In genomic region chr7:1939434-1940401, GRCh38 we compare ENCODE assay signal across 8 cellular contexts.
DNase-seq lines count a peak whose midpoint lies in the region; ATAC-seq and TF ChIP-seq lines count a peak whose summit lies in the region.

No MANE protein-coding gene starts in this region.

- ATAC-seq in HG03139 (IDR thresholded peaks at IDR 0.05; ENCODE audit: unreplicated experiment) (peak; percentile 15), lung (ENCODE audit: insufficient read depth, low FRiP score) (peak; percentile 13)

- H3K27me3 ChIP-seq in lung (ENCODE audit: control insufficient read depth, insufficient read depth) = no peaks in the 10 kb centered on the region
- H3K27me3 ChIP-seq in SJCRH30 = no peaks in the 10 kb centered on the region

- WGBS in lung, 2 donors = 49 to 71% methylated on average over 28 of the region's 28 CpGs

- peaks cover 0 to 8% of the 10 kb centered on the region in 2 donors for H3K36me3 ChIP-seq in lung (ENCODE audit: control insufficient read depth in 2 of 2, insufficient read depth in 2 of 2, low read length in 2 of 2)
- no peaks in the 10 kb centered on the region for H3K36me3 ChIP-seq in SJCRH30

- DNase-seq in activated gamma-delta T cell (lab: John Stamatoyannopoulos, UW) (peak; percentile 55), activated gamma-delta T cell treated with Interleukin-2 at 50 U/mL for 16 hours (no peak), lung (ENCODE audit: low spot score) (no peak), NCI-H774 (lab: John Stamatoyannopoulos, UW) (no peak), NCI-H2196 treated with DMSO at 0.1 percent for 48 hours (lab: John Stamatoyannopoulos, UW; ENCODE audit: unreplicated experiment) (no peak), SJCRH30 (no peak)
- DNase-seq in activated CD8-positive, alpha-beta memory T cell treated with anti-CD3 and anti-CD28 coated beads, Interleukin-2, amount 50 U/mL, for 4 hours = peak; percentile 39

- no peak overlapping the region for H3K4me3 ChIP-seq in lung
- no peak overlapping the region for H3K4me3 ChIP-seq in SJCRH30

- TF ChIP-seq CTCF in lung (IDR thresholded peaks at IDR 0.05; ENCODE audit: control extremely low read depth, extremely low read depth) = no peak

- H3K4me1 ChIP-seq in lung (ENCODE audit: control insufficient read depth in 2 of 2, insufficient read depth in 2 of 2, low read length in 2 of 2) = peaks cover 0 to 21% of the 10 kb centered on the region in 2 donors
- peaks cover 10% of the 10 kb centered on the region for H3K4me1 ChIP-seq in SJCRH30

- H3K27ac ChIP-seq in lung (ENCODE audit: low read depth in 1 of 2, low read length in 1 of 2) = peak overlapping the region in 1 of 2 donors; percentile 53
- no peak overlapping the region for H3K27ac ChIP-seq in SJCRH30

- H3K9me3 ChIP-seq in lung (ENCODE audit: control insufficient read depth in 2 of 2, insufficient read depth in 1 of 2, low read length in 1 of 2) (no peaks in the 10 kb centered on the region), SJCRH30 (replicated peaks) (no peaks in the 10 kb centered on the region)

Comparison
In these comparisons a context has a peak if more than half of its experiments do, and no peak if none do; other contexts are left out.
1. DNase-seq: peak in activated gamma-delta T cell (single experiment) and activated CD8-positive, alpha-beta memory T cell treated with anti-CD3 and anti-CD28 coated beads, Interleukin-2, amount 50 U/mL, for 4 hours (single experiment); none in activated gamma-delta T cell treated with Interleukin-2 at 50 U/mL for 16 hours (single experiment), lung (single experiment), NCI-H774 (single experiment), NCI-H2196 treated with DMSO at 0.1 percent for 48 hours (single experiment) and SJCRH30 (0 of 2).